Comparison of ENCODE assay signal across 1 cellular context in genomic region chr17:35748323-35748960, GRCh38.
TF ChIP-seq lines count a peak whose summit lies in the region.

No MANE protein-coding gene starts in this region.

TF ChIP-seq in endothelial cell of umbilical vein, 7 proteins besides CTCF, POLR2A, EP300 and RAD21 (continued from another document):
- no peak for TF ChIP-seq GATA2 (IDR thresholded peaks at IDR 0.05; ENCODE audit: insufficient read depth, insufficient read length, low read depth, low read length)
- TF ChIP-seq FOS (IDR thresholded peaks at IDR 0.05; ENCODE audit: borderline replicate concordance, insufficient read depth, low read length): no peak
- no peak for TF ChIP-seq MYC (IDR thresholded peaks at IDR 0.05; ENCODE audit: low read depth, low read length)
- no peak for TF ChIP-seq MAX (IDR thresholded peaks at IDR 0.05; ENCODE audit: insufficient read depth, insufficient read length)
- TF ChIP-seq JUN (IDR thresholded peaks at IDR 0.05; ENCODE audit: borderline replicate concordance, insufficient read depth, insufficient read length, low read depth): no peak
